ENCODE assay signal across 1 cellular context in the genomic region with DNA sequence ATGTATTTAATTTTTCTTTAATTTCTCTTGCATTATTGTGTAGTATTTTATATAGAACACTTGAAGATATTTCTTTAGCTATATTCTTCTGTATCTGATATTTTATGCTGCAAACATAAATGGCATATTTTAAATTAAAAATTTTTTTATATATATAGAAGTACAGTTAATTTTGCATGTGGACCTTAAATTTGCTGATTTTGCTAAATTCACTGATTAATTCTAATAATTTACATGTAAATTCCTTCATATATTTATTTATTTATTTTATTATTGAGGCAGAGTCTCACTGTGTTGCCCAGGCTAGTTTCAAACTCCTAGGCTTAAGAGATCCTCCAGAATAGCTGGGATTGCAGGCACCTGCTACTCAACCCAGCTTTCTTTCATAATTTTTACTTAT.
A peak's percentile ranks its signal among the peaks of the same experiment; 100 is the strongest.
TF ChIP-seq lines count a peak whose summit lies in the region.

No MANE protein-coding gene starts in this region.

TF ChIP-seq in K562, 482 proteins besides CTCF, POLR2A, EP300 and RAD21 (continued from another document):
- TF ChIP-seq ZNF316 (IDR thresholded peaks at IDR 0.05) (peak; percentile 62), KDM4B (IDR thresholded peaks at IDR 0.05; ENCODE audit: borderline replicate concordance in 2 of 2, low read depth in 1 of 2) (no peak), C11orf30 (IDR thresholded peaks at IDR 0.05; ENCODE audit: low read depth) (peak; percentile 52; the same call in 1 of the 2 replicates), ZNF717 (CRISPR knock-in tag; IDR thresholded peaks at IDR 0.05) (no peak), PRPF4 (IDR thresholded peaks at IDR 0.05; ENCODE audit: insufficient read depth, low read depth, low read length, poor library complexity, severe bottlenecking) (no peak), MAFK (IDR thresholded peaks at IDR 0.05; ENCODE audit: low read length) (peak; percentile 47; the same call in 1 of the 2 replicates), TCF3 (CRISPR knock-in tag; IDR thresholded peaks at IDR 0.05) (no peak), MAFF (IDR thresholded peaks at IDR 0.05; ENCODE audit: low read length) (peak; percentile 43; the same call in 1 of the 2 replicates), GABPA (tag; conservative IDR thresholded peaks at IDR 0.05; ENCODE audit: low read depth) (no peak)
- TF ChIP-seq, protein P1, sequence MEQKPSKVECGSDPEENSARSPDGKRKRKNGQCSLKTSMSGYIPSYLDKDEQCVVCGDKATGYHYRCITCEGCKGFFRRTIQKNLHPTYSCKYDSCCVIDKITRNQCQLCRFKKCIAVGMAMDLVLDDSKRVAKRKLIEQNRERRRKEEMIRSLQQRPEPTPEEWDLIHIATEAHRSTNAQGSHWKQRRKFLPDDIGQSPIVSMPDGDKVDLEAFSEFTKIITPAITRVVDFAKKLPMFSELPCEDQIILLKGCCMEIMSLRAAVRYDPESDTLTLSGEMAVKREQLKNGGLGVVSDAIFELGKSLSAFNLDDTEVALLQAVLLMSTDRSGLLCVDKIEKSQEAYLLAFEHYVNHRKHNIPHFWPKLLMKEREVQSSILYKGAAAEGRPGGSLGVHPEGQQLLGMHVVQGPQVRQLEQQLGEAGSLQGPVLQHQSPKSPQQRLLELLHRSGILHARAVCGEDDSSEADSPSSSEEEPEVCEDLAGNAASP (IDR thresholded peaks at IDR 0.05): no peak
- TF ChIP-seq, protein P2, sequence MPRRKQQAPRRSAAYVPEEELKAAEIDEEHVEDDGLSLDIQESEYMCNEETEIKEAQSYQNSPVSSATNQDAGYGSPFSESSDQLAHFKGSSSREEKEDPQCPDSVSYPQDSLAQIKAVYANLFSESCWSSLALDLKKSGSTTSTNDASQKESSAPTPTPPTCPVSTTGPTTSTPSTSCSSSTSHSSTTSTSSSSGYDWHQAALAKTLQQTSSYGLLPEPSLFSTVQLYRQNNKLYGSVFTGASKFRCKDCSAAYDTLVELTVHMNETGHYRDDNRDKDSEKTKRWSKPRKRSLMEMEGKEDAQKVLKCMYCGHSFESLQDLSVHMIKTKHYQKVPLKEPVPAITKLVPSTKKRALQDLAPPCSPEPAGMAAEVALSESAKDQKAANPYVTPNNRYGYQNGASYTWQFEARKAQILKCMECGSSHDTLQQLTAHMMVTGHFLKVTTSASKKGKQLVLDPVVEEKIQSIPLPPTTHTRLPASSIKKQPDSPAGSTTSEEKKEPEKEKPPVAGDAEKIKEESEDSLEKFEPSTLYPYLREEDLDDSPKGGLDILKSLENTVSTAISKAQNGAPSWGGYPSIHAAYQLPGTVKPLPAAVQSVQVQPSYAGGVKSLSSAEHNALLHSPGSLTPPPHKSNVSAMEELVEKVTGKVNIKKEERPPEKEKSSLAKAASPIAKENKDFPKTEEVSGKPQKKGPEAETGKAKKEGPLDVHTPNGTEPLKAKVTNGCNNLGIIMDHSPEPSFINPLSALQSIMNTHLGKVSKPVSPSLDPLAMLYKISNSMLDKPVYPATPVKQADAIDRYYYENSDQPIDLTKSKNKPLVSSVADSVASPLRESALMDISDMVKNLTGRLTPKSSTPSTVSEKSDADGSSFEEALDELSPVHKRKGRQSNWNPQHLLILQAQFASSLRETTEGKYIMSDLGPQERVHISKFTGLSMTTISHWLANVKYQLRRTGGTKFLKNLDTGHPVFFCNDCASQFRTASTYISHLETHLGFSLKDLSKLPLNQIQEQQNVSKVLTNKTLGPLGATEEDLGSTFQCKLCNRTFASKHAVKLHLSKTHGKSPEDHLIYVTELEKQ (CRISPR knock-in tag; IDR thresholded peaks at IDR 0.05): no peak
